Comparison of ENCODE assay signal across 18 cellular contexts in the genomic region with DNA sequence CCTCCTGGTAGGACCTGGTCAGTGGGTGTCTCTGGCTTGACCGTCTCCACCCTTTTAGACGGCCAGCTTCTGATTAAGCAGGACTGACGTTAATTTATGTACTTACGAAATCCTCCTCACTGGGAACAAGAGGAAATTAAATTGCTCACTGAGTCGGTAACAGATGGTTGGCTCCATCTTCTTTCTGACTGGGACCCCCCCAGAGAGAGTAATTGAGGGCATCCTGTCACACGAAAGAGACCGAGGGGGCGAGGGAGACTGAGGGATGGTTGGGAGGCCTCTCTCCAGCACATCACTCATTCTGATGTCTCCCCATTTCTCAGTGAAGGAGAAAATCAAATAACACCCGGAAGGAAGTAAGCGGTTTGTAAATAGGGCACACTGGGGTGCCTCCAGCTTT.
DNase-seq lines count a peak whose midpoint lies in the region; ATAC-seq and TF ChIP-seq lines count a peak whose summit lies in the region.
"Had no signal": no experiment of that assay in that cellular context is flagged by ENCODE, and none has a peak within 500 bp of the region (broad histone marks: within the 10 kb centered on the region; RNA-seq: fewer than 3 reads in every experiment).

No MANE protein-coding gene starts in this region.

- no peak for ATAC-seq in GM21786 (IDR thresholded peaks at IDR 0.05; ENCODE audit: unreplicated experiment)
- ATAC-seq: activated CD8-positive, alpha-beta T cell treated with anti-CD3 and anti-CD28 coated beads for 36 hours; left lung; stimulated activated memory B cell treated with anti-CD40 and anti-IgM and Interleukin-4, amounts not matched to agents 10 μg/mL and 1 μg/mL and 100 μg/mL, for 72 hours had no signal

- DNase-seq in DMS 273 (lab: John Stamatoyannopoulos, UW; ENCODE audit: unreplicated experiment) (peak; percentile 65), NCI-H146 (lab: John Stamatoyannopoulos, UW) (peak; percentile 53), iris pigment epithelial cell (ENCODE audit: low read depth) (peak; percentile 42), AML-193 (lab: John Stamatoyannopoulos, UW) (no peak), SKM-1 (lab: John Stamatoyannopoulos, UW; ENCODE audit: unreplicated experiment) (no peak)
- DNase-seq: activated CD8-positive, alpha-beta T cell treated with anti-CD3 and anti-CD28 coated beads for 36 hours; activated naive CD4-positive, alpha-beta T cell treated with anti-CD3 and anti-CD28 coated beads, Interleukin-2, amount 50 U/mL, for 16 hours; glutamatergic neuron; left lung; NCI-H1092; NCI-H2107; NCI-H524 treated with DMSO at 0.1 percent for 48 hours; pancreas; Peyer's patch; SHP77 had no signal

TF ChIP-seq in PFSK-1, 5 proteins besides CTCF, POLR2A, EP300 and RAD21:
- TF ChIP-seq POLR2AphosphoS5 (IDR thresholded peaks at IDR 0.05; ENCODE audit: low read depth, low read length) (peak; percentile 20; the same call in 1 of the 2 replicates), TAF1 (IDR thresholded peaks at IDR 0.05; ENCODE audit: borderline replicate concordance, insufficient read depth, low read length) (no peak; the same call in 1 of the 2 replicates), REST (IDR thresholded peaks at IDR 0.05; ENCODE audit: insufficient read depth in 1 of 2, low read depth in 2 of 2, low read length in 2 of 2) (0 out of 4 replicates have a peak, but pooled peaks of 1 of the 2 experiments have one; percentile 22), FOXP2 (optimal IDR thresholded peaks at IDR 0.05; ENCODE audit: borderline replicate concordance, extremely low read depth, extremely low read length, insufficient read depth) (peak; percentile 22), SIN3A (IDR thresholded peaks at IDR 0.05; ENCODE audit: borderline replicate concordance, insufficient read depth, low read length) (peak; percentile 83; the same call in 1 of the 2 replicates)

Comparison
In these comparisons a context has a peak if more than half of its experiments do, and no peak if none do; other contexts are left out.
1. DNase-seq: peak in DMS 273 (single experiment), NCI-H146 (single experiment) and iris pigment epithelial cell (single experiment); none in AML-193 (0 of 2) and SKM-1 (single experiment).